Comparison of ENCODE assay signal across 8 cellular contexts in the genomic region with DNA sequence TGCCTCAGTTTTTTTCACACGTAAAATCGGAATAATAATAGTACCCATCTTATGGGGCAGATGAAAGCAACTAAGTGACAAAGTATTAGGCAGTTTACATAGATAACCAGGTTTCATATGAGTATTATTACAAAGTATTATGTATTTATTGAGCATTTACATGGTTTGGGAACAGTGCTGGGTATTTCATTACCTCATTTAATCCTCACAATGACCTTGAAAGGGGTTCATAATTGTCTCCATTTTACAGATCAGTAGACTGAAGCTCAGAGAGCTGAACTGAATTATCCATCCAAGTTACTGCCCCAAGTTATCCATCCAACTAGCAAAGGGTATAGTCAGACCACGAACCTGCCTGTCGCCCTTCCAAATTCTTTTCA. TPM values are rescaled to one million over a fixed set of nuclear protein-coding genes. Genes with fewer than 3 reads are reported as not detected.
DNase-seq lines count a peak whose midpoint lies in the region; ATAC-seq, FAIRE-seq and TF ChIP-seq lines count a peak whose summit lies in the region.

No MANE protein-coding gene starts in this region.

- no peak for FAIRE-seq in K562 (lab: Jason Lieb, UNC)

- no peaks in the 10 kb centered on the region for H3K9me1 ChIP-seq in K562 (ENCODE audit: control insufficient read depth, insufficient read depth, low read length)

- H2AFZ ChIP-seq in K562 (ENCODE audit: low read depth, low read length) = peak overlapping the region; percentile 90

- peak overlapping the region; percentile 33 for H3K9ac ChIP-seq in HUES6 (ENCODE audit: low read length)
- H3K9ac ChIP-seq in K562 (ENCODE audit: insufficient read depth in 1 of 2, low read depth in 2 of 2, low read length in 2 of 2) = peak overlapping the region in 1 of 2 experiments; percentile 16; a peak in 3 of 4 replicates
- no peak overlapping the region for H3K9ac ChIP-seq in subcutaneous abdominal adipose tissue (ENCODE audit: low read length in 5 of 5)

- H3K4me1 ChIP-seq in HUES6 (ENCODE audit: control insufficient read depth, insufficient read depth, low read length) (peaks cover 12% of the 10 kb centered on the region; the same call in 1 of the 2 replicates), K562 (replicated peaks in 1 of 2; ENCODE audit: control insufficient read depth in 2 of 2, insufficient read depth in 2 of 2, low read length in 2 of 2) (peaks cover 5 to 18% of the 10 kb centered on the region in 2 experiments), left lung (peaks cover 17 to 34% of the 10 kb centered on the region in 2 donors), subcutaneous abdominal adipose tissue (ENCODE audit: control insufficient read depth in 5 of 5, insufficient read depth in 5 of 5, low read length in 5 of 5) (peaks cover 6 to 36% (median 28%) of the 10 kb centered on the region in 5 donors)

- H3K4me3 ChIP-seq in HUES6 (ENCODE audit: low read depth, low read length) (peak overlapping the region; percentile 47), K562 (peak overlapping the region; percentile 9; the same call in 1 of the 2 replicates), left lung (no peak overlapping the region), subcutaneous abdominal adipose tissue (ENCODE audit: low read depth in 1 of 5, low read length in 5 of 5) (no peak overlapping the region)

- ATAC-seq in K562 (no peak), left lung (no peak), GM19467 (IDR thresholded peaks at IDR 0.05; ENCODE audit: unreplicated experiment) (no peak), GM21528 (IDR thresholded peaks at IDR 0.05; ENCODE audit: low FRiP score, unreplicated experiment) (no peak)

- peak overlapping the region; percentile 65 for H3K4me2 ChIP-seq in K562 (ENCODE audit: insufficient read depth, low read length)

- H3K27me3 ChIP-seq in HUES6 (ENCODE audit: control insufficient read depth, insufficient read depth, low read length) (peaks cover 95% of the 10 kb centered on the region), K562 (ENCODE audit: control insufficient read depth in 2 of 2, insufficient read depth in 2 of 2, low read length in 2 of 2) (no peaks in the 10 kb centered on the region), left lung (no peaks in the 10 kb centered on the region), subcutaneous abdominal adipose tissue (ENCODE audit: control insufficient read depth in 5 of 5, insufficient read depth in 4 of 5, low read length in 5 of 5) (no peaks in the 10 kb centered on the region)

- WGBS in K562 (ENCODE audit: insufficient coverage, low coverage, missing lambda C conversion rate) = 69% methylated on average over 4 of the region's 4 CpGs

- H3K27ac ChIP-seq in HUES6 (ENCODE audit: low read depth, low read length) = no peak overlapping the region
- peak overlapping the region; percentile 33; the same call in 2 of the 3 replicates for H3K27ac ChIP-seq in K562 (ENCODE audit: extremely low read depth, low read depth, low read length)
- H3K27ac ChIP-seq in left lung = peak overlapping the region; percentile 49 to 58
- H3K27ac ChIP-seq in subcutaneous abdominal adipose tissue (ENCODE audit: low read depth, low read length) = peak overlapping the region; percentile 42

- TF ChIP-seq CTCF in K562 (IDR thresholded peaks at IDR 0.05 in 2 of 3, conservative IDR thresholded peaks at IDR 0.05 in 1 of 3; ENCODE audit: insufficient read depth in 2 of 3, low read depth in 1 of 3, low read length in 3 of 3) (no peak), left lung (IDR thresholded peaks at IDR 0.05) (no peak), GM20000 (IDR thresholded peaks at IDR 0.05; ENCODE audit: extremely low read depth, missing control alignments) (no peak)

- no TSS peak for BruUV-seq in K562 (replicated peaks; lab: Mats Ljungman, UMichigan)

- in situ Hi-C loops in K562 (cut with MboI) = loop anchor here (5.0 kb wide), 1 partner anchor 61 kb away; the partner anchor contains the start of gene HNRNPR

- POLR2A ChIA-PET in K562 (lab: Yijun Ruan, JAX) = interaction anchor here (0.5 to 1.9 kb wide), 13 partner anchors 9 to 328 kb away, joined by 3 to 9 read pairs (median 4); partner anchors contain the start of gene ZNF436

- no peaks in the 10 kb centered on the region for H4K20me1 ChIP-seq in K562 (replicated peaks; ENCODE audit: control insufficient read depth, insufficient read depth, low read length)

- no peak for TF ChIP-seq EP300 in K562 (IDR thresholded peaks at IDR 0.05; ENCODE audit: low read length)

- H3K36me3 ChIP-seq in HUES6 (ENCODE audit: control insufficient read depth, insufficient read depth, low read length) (no peaks in the 10 kb centered on the region), K562 (ENCODE audit: control insufficient read depth, insufficient read depth, low read length) (no peaks in the 10 kb centered on the region), left lung (no peaks in the 10 kb centered on the region), subcutaneous abdominal adipose tissue (ENCODE audit: control insufficient read depth in 5 of 5, insufficient read depth in 5 of 5, low read length in 5 of 5) (peaks cover 0 to 4% (median 2%) of the 10 kb centered on the region in 5 donors)

- no peaks in the 10 kb centered on the region for H3K9me3 ChIP-seq in HUES6 (ENCODE audit: control insufficient read depth, insufficient read depth, low read depth, low read length)
- H3K9me3 ChIP-seq in K562 (replicated peaks; ENCODE audit: control insufficient read depth, insufficient read depth, low read depth, low read length) = no peaks in the 10 kb centered on the region; the same call in 1 of the 2 replicates
- H3K9me3 ChIP-seq in left lung = no peaks in the 10 kb centered on the region
- no peaks in the 10 kb centered on the region for H3K9me3 ChIP-seq in subcutaneous abdominal adipose tissue (ENCODE audit: control insufficient read depth in 5 of 5, low read length in 5 of 5)

- TF ChIP-seq RAD21 in K562 (CRISPR knock-in tag; conservative IDR thresholded peaks at IDR 0.05 in 1 of 2, IDR thresholded peaks at IDR 0.05 in 1 of 2) = no peak

- CTCF ChIA-PET in K562 (lab: Yijun Ruan, JAX; ENCODE audit: low intra/inter-chr PET ratio) = interaction anchor here (0.8 to 1.1 kb wide), 3 partner anchors 35 to 305 kb away, joined by 3 to 4 read pairs (median 3); no protein-coding TSS in a partner anchor

- DNase-seq in K562 (ENCODE audit: extremely low read depth in 1 of 4, low spot score in 3 of 4) = no peak
- DNase-seq in left lung = no peak
- no peak for DNase-seq in GM20000 (ENCODE audit: low spot score)
- DNase-seq in AG08395 (ENCODE audit: low spot score) = no peak

- TF ChIP-seq POLR2A in K562 (conservative IDR thresholded peaks at IDR 0.05) = no peak

- intact Hi-C loops in K562 (cut with micrococcal nuclease) = loop anchor here (5.0 to 10.0 kb wide), 4 partner anchors 76 to 319 kb away; partner anchors contain the start of gene HTR1D
- intact Hi-C loops in left lung (cut with DNase I) = loop anchor here in 1 of 2 donors (10.0 kb wide), 1 partner anchor 99 kb away; no protein-coding TSS in a partner anchor

- no peaks in the 10 kb centered on the region for H3K79me2 ChIP-seq in K562 (ENCODE audit: control insufficient read depth, insufficient read depth, low read length)

RNA-seq across cellular contexts. Expression of gene TCEA3, which starts 21.2 kb away (rescaled TPM):
- total RNA-seq in K562 (2011; cell fraction: chromatin; rRNA removed; ENCODE audit: low replicate concordance) = 0.86 and 1.4 TPM in 2 replicates
- 0.67 and 1.4 TPM in 2 replicates for total RNA-seq in K562 (2011; cell fraction: nucleolus; rRNA removed)
- 0.66 and 0.84 TPM in 2 replicates for total RNA-seq in K562 (2011; cell fraction: nucleoplasm; rRNA removed)
- total RNA-seq in K562 (2014; rRNA removed) = 0.33 and 0.54 TPM in 2 replicates
- 0.45 and 0.51 TPM in 2 replicates for total RNA-seq in K562 (2014; rRNA removed; fragmentation: Illumina TruSeq; extraction: Trizol)
- total RNA-seq in K562 (2015; rRNA removed; fragmentation: Illumina TruSeq; extraction: Trizol) = 0.34 and 0.36 TPM in 2 replicates
- total RNA-seq in K562 (2021) = 0.49 and 0.55 TPM in 2 replicates
- polyA plus RNA-seq in K562 (2011; rRNA removed) = 0.34 and 0.54 TPM in 2 replicates
- polyA plus RNA-seq in K562 (2011; cell fraction: cytosol; rRNA removed) = 0.19 and 0.45 TPM in 2 replicates
- 0.81 and 0.90 TPM in 2 replicates for polyA plus RNA-seq in K562 (2011; cell fraction: nucleus; rRNA removed)
- 0.49 and 0.76 TPM in 2 replicates for polyA plus RNA-seq in K562 (2012)
- polyA plus RNA-seq in K562 (2014; fragmentation: Illumina TruSeq; extraction: Trizol) = 0.16 and 0.66 TPM in 2 replicates
- under 1 TPM; 0.03 to 0.10 TPM for polyA plus RNA-seq in K562 (2014; fragmentation: Nextera tagmentation; extraction: Ambion mirVana)
- 0.13 and 0.80 TPM in 2 replicates for polyA plus RNA-seq in K562 (2014; rRNA removed)
- 0.25 and 0.27 TPM in 2 replicates for polyA minus RNA-seq in K562 (2011; rRNA and poly(A)+ RNA removed)
- not detected in 2 replicates for polyA minus RNA-seq in K562 (2011; cell fraction: cytosol; rRNA and poly(A)+ RNA removed)
- polyA minus RNA-seq in K562 (2011; cell fraction: nucleus; rRNA and poly(A)+ RNA removed) = 0.27 and 0.56 TPM in 2 replicates
- 10 to 100 TPM; 28.3 to 43.2 TPM for total RNA-seq in left lung

RNA-seq across cellular contexts. Expression of gene ZNF436, which starts 33.7 kb away (rescaled TPM):
- total RNA-seq in K562 (2011; cell fraction: chromatin; rRNA removed; ENCODE audit: low replicate concordance) = 10.7 and 18.5 TPM in 2 replicates
- total RNA-seq in K562 (2011; cell fraction: nucleolus; rRNA removed) = 8.7 and 9.7 TPM in 2 replicates
- 11.4 and 13.0 TPM in 2 replicates for total RNA-seq in K562 (2011; cell fraction: nucleoplasm; rRNA removed)
- total RNA-seq in K562 (2014; rRNA removed) (6.2 and 7.0 TPM in 2 replicates), K562 (2014; rRNA removed; fragmentation: Illumina TruSeq; extraction: Trizol) (8.3 and 9.4 TPM in 2 replicates), K562 (2015; rRNA removed; fragmentation: Illumina TruSeq; extraction: Trizol) (11.3 and 11.9 TPM in 2 replicates), K562 (2021) (6.9 and 7.4 TPM in 2 replicates), left lung (10 to 100 TPM in 1 of 2 donors, 1 to 10 TPM in 1; 9.2 to 10.2 TPM)
- polyA plus RNA-seq in K562 (2011; rRNA removed) (8.0 and 9.7 TPM in 2 replicates), K562 (2014; fragmentation: Illumina TruSeq; extraction: Trizol) (6.8 and 7.3 TPM in 2 replicates), K562 (2014; fragmentation: Nextera tagmentation; extraction: Ambion mirVana) (1 to 10 TPM; 2.1 to 3.3 TPM), K562 (2014; rRNA removed) (3.8 and 4.5 TPM in 2 replicates)
- polyA plus RNA-seq in K562 (2011; cell fraction: cytosol; rRNA removed) = 2.4 and 6.8 TPM in 2 replicates
- 9.0 and 14.4 TPM in 2 replicates for polyA plus RNA-seq in K562 (2011; cell fraction: nucleus; rRNA removed)
- polyA plus RNA-seq in K562 (2012) = 4.6 and 5.2 TPM in 2 replicates
- 18.1 and 28.7 TPM in 2 replicates for polyA minus RNA-seq in K562 (2011; rRNA and poly(A)+ RNA removed)
- 7.3 and 7.8 TPM in 2 replicates for polyA minus RNA-seq in K562 (2011; cell fraction: cytosol; rRNA and poly(A)+ RNA removed)
- 7.9 and 17.7 TPM in 2 replicates for polyA minus RNA-seq in K562 (2011; cell fraction: nucleus; rRNA and poly(A)+ RNA removed)

RNA-seq across cellular contexts. Expression of gene HNRNPR, which starts 59.3 kb away (rescaled TPM):
- 99.0 and 265 TPM in 2 replicates for total RNA-seq in K562 (2011; cell fraction: chromatin; rRNA removed; ENCODE audit: low replicate concordance)
- 46.7 and 67.2 TPM in 2 replicates for total RNA-seq in K562 (2011; cell fraction: nucleolus; rRNA removed)
- total RNA-seq in K562 (2011; cell fraction: nucleoplasm; rRNA removed) = 120 and 158 TPM in 2 replicates
- total RNA-seq in K562 (2014; rRNA removed) (212 and 244 TPM in 2 replicates), K562 (2014; rRNA removed; fragmentation: Illumina TruSeq; extraction: Trizol) (301 and 338 TPM in 2 replicates), K562 (2015; rRNA removed; fragmentation: Illumina TruSeq; extraction: Trizol) (321 and 351 TPM in 2 replicates), K562 (2021) (238 and 253 TPM in 2 replicates), left lung (100 to 1,000 TPM in 1 of 2 donors, 10 to 100 TPM in 1; 84.3 to 108 TPM)
- polyA plus RNA-seq in K562 (2011; rRNA removed) (270 and 360 TPM in 2 replicates), K562 (2014; fragmentation: Illumina TruSeq; extraction: Trizol) (318 and 372 TPM in 2 replicates), K562 (2014; fragmentation: Nextera tagmentation; extraction: Ambion mirVana) (10 to 100 TPM; 80.9 to 93.4 TPM), K562 (2014; rRNA removed) (321 and 349 TPM in 2 replicates)
- polyA plus RNA-seq in K562 (2011; cell fraction: cytosol; rRNA removed) = 81.4 and 163 TPM in 2 replicates
- polyA plus RNA-seq in K562 (2011; cell fraction: nucleus; rRNA removed) = 58.1 and 89.0 TPM in 2 replicates
- 153 and 259 TPM in 2 replicates for polyA plus RNA-seq in K562 (2012)
- polyA minus RNA-seq in K562 (2011; rRNA and poly(A)+ RNA removed) = 270 and 312 TPM in 2 replicates
- polyA minus RNA-seq in K562 (2011; cell fraction: cytosol; rRNA and poly(A)+ RNA removed) = 94.9 and 109 TPM in 2 replicates
- 78.8 and 184 TPM in 2 replicates for polyA minus RNA-seq in K562 (2011; cell fraction: nucleus; rRNA and poly(A)+ RNA removed)

Comparison
In these comparisons a context has a peak if more than half of its experiments do, and no peak if none do; other contexts are left out.
1. H3K4me3 ChIP-seq: peak in HUES6 (single experiment) and K562 (single experiment); none in left lung (0 of 2) and subcutaneous abdominal adipose tissue (0 of 5).
2. RNA of gene TCEA3, which starts 21.2 kb away (total RNA-seq): 28.3 to 43.2 TPM in left lung; 0.33 to 1.4 TPM in K562; every median in the first group is over 10 times any median in the second.